Comparison of ENCODE assay signal across 8 cellular contexts in the genomic region with DNA sequence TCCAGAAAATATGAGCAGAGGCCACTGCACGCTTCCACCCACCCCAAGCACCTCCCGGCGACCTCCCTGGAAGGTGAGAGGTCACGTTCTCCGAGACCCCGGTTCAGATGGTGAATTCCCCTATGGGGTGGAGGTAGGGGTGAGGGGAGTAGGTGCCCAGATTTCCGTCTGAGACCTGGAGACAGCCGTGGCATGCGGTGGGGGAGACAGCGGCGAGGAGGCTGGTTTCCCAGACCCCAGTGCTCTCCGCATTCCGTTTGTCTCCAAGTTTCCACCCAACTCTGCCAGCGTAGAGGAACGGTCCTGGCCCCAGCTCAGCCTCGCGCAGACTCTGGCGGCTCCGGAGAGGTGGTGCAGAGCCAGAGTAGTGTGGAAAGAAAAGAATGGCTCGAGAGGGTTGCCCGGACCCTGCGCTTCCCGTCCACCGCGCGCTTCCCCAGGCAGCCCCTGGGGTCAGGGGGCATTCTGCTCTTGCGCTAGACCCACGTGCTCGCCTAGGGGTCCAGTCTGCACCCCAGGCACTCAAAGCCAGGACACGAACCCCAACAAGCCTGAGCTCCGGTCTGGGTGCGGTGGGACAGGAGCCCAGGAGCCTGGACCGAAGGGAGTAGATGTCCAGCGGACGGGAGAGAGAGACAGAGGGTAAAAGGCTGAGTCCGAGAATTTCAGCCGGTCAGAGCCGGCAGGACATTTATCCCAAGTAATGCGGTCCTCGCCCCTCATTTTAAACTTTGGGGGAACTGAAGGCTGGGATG. TPM values are rescaled to one million over a fixed set of nuclear protein-coding genes. Genes with fewer than 3 reads are reported as not detected.
DNase-seq lines count a peak whose midpoint lies in the region; ATAC-seq and TF ChIP-seq lines count a peak whose summit lies in the region.

No MANE protein-coding gene starts in this region.

- H3K27me3 Mint-ChIP-seq in activated T-cell treated with anti-CD3 and anti-CD28 coated beads, Interleukin-2, amount 50 U/mL, for 24 hours, result peaks cover 95% of the 10 kb centered on the region
- peaks cover 97% of the 10 kb centered on the region for H3K27me3 Mint-ChIP-seq in WTC11 (ENCODE audit: low read depth)
- H3K27me3 Mint-ChIP-seq in nephron (ENCODE audit: low read depth), result peaks cover 65% of the 10 kb centered on the region

- H3K9me3 Mint-ChIP-seq in activated T-cell treated with anti-CD3 and anti-CD28 coated beads, Interleukin-2, amount 50 U/mL, for 24 hours, result no peaks in the 10 kb centered on the region
- H3K9me3 Mint-ChIP-seq in WTC11 (no peaks in the 10 kb centered on the region), nephron (no peaks in the 10 kb centered on the region)

- no peak overlapping the region for H3K27ac Mint-ChIP-seq in activated T-cell treated with anti-CD3 and anti-CD28 coated beads, Interleukin-2, amount 50 U/mL, for 24 hours
- no peak overlapping the region for H3K27ac Mint-ChIP-seq in WTC11
- peak overlapping the region; percentile 97 to 98 (median 98) for H3K27ac Mint-ChIP-seq in nephron

- TF ChIP-seq CTCF in WTC11 (IDR thresholded peaks at IDR 0.05) (no peak), fibroblast of villous mesenchyme (IDR thresholded peaks at IDR 0.05; ENCODE audit: insufficient read depth, low read depth, low read length) (peak; percentile 31), nephron (IDR thresholded peaks at IDR 0.05; ENCODE audit: unreplicated experiment in 3 of 3) (peak in 2 of 3 experiments; percentile 21 to 23)

- ATAC-seq in WTC11 (peak; percentile 59), HG03025 (IDR thresholded peaks at IDR 0.05; ENCODE audit: low FRiP score, unreplicated experiment) (no peak)

- no peaks in the 10 kb centered on the region for H3K36me3 Mint-ChIP-seq in activated T-cell treated with anti-CD3 and anti-CD28 coated beads, Interleukin-2, amount 50 U/mL, for 24 hours (ENCODE audit: low read depth)
- H3K36me3 Mint-ChIP-seq in WTC11 (no peaks in the 10 kb centered on the region), nephron (ENCODE audit: low read depth) (peaks cover 3% of the 10 kb centered on the region)

- peak overlapping the region; percentile 71 for H3K4me3 ChIP-seq in fibroblast of villous mesenchyme (ENCODE audit: low read depth, low read length)

- POLR2A ChIA-PET in WTC11 (lab: Charles Lee), result no interaction called here

- CTCF ChIA-PET in WTC11 (lab: Charles Lee), result interaction anchor here (0.6 to 8.2 kb wide), 12 partner anchors 11 to 242 kb away, joined by 3 to 148 read pairs (median 3); no protein-coding TSS in a partner anchor

- peaks cover 32% of the 10 kb centered on the region for H3K4me1 Mint-ChIP-seq in activated T-cell treated with anti-CD3 and anti-CD28 coated beads, Interleukin-2, amount 50 U/mL, for 24 hours (ENCODE audit: low read depth)
- H3K4me1 Mint-ChIP-seq in WTC11, result peaks cover 20% of the 10 kb centered on the region
- H3K4me1 Mint-ChIP-seq in nephron, result peaks cover 61% of the 10 kb centered on the region

- H3K4me3 Mint-ChIP-seq in activated T-cell treated with anti-CD3 and anti-CD28 coated beads, Interleukin-2, amount 50 U/mL, for 24 hours, result peak overlapping the region; percentile 75
- H3K4me3 Mint-ChIP-seq in WTC11 (peak overlapping the region; percentile 86), nephron (peak overlapping the region; percentile 91 to 97 (median 95))

- DNase-seq in activated T-cell treated with anti-CD3 and anti-CD28 coated beads, Interleukin-2, amount 50 U/mL, for 24 hours, result no peak
- no peak for DNase-seq in activated T-cell treated with anti-CD3 and anti-CD28 coated beads, Interleukin-2, amount 50 U/mL, for 48 hours
- DNase-seq in WTC11 (ENCODE audit: low spot score), result peak; percentile 64
- peak; percentile 59 for DNase-seq in fibroblast of villous mesenchyme (ENCODE audit: low read depth)
- no peak for DNase-seq in GM19240 (ENCODE audit: insufficient read length, low spot score)
- no peak for DNase-seq in T1000 (lab: John Stamatoyannopoulos, UW)

TF ChIP-seq in WTC11, 78 proteins besides CTCF, POLR2A, EP300 and RAD21:
- no peak for TF ChIP-seq EMX1 (CRISPR knock-in tag; IDR thresholded peaks at IDR 0.05)
- no peak for TF ChIP-seq SP1 (CRISPR knock-in tag; conservative IDR thresholded peaks at IDR 0.05)
- no peak for TF ChIP-seq ZNF425 (CRISPR knock-in tag; conservative IDR thresholded peaks at IDR 0.05)
- TF ChIP-seq TEAD4 (CRISPR knock-in tag; IDR thresholded peaks at IDR 0.05), result no peak
- TF ChIP-seq, protein P1, sequence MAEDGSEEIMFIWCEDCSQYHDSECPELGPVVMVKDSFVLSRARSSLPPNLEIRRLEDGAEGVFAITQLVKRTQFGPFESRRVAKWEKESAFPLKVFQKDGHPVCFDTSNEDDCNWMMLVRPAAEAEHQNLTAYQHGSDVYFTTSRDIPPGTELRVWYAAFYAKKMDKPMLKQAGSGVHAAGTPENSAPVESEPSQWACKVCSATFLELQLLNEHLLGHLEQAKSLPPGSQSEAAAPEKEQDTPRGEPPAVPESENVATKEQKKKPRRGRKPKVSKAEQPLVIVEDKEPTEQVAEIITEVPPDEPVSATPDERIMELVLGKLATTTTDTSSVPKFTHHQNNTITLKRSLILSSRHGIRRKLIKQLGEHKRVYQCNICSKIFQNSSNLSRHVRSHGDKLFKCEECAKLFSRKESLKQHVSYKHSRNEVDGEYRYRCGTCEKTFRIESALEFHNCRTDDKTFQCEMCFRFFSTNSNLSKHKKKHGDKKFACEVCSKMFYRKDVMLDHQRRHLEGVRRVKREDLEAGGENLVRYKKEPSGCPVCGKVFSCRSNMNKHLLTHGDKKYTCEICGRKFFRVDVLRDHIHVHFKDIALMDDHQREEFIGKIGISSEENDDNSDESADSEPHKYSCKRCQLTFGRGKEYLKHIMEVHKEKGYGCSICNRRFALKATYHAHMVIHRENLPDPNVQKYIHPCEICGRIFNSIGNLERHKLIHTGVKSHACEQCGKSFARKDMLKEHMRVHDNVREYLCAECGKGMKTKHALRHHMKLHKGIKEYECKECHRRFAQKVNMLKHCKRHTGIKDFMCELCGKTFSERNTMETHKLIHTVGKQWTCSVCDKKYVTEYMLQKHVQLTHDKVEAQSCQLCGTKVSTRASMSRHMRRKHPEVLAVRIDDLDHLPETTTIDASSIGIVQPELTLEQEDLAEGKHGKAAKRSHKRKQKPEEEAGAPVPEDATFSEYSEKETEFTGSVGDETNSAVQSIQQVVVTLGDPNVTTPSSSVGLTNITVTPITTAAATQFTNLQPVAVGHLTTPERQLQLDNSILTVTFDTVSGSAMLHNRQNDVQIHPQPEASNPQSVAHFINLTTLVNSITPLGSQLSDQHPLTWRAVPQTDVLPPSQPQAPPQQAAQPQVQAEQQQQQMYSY (CRISPR knock-in tag; IDR thresholded peaks at IDR 0.05), result 0 out of 2 replicates have a peak, but pooled peaks have one; percentile 23
- TF ChIP-seq FOXP1 (CRISPR knock-in tag; IDR thresholded peaks at IDR 0.05; ENCODE audit: borderline replicate concordance), result 0 out of 2 replicates have a peak, but pooled peaks have one; percentile 37
- no peak for TF ChIP-seq ZNF138 (CRISPR knock-in tag; conservative IDR thresholded peaks at IDR 0.05)
- no peak for TF ChIP-seq CREB1 (CRISPR knock-in tag; IDR thresholded peaks at IDR 0.05)
- TF ChIP-seq TP53 (CRISPR knock-in tag; IDR thresholded peaks at IDR 0.05), result no peak
- TF ChIP-seq, protein P2, sequence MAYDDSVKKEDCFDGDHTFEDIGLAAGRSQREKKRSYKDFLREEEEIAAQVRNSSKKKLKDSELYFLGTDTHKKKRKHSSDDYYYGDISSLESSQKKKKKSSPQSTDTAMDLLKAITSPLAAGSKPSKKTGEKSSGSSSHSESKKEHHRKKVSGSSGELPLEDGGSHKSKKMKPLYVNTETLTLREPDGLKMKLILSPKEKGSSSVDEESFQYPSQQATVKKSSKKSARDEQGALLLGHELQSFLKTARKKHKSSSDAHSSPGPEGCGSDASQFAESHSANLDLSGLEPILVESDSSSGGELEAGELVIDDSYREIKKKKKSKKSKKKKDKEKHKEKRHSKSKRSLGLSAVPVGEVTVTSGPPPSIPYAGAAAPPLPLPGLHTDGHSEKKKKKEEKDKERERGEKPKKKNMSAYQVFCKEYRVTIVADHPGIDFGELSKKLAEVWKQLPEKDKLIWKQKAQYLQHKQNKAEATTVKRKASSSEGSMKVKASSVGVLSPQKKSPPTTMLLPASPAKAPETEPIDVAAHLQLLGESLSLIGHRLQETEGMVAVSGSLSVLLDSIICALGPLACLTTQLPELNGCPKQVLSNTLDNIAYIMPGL (CRISPR knock-in tag; IDR thresholded peaks at IDR 0.05), result peak; percentile 20; the same call in 1 of the 2 replicates
TF ChIP-seq in WTC11: peak in this region for 3.

RNA-seq across cellular contexts. Expression of gene PMP22, which starts 3.9 kb away (rescaled TPM):
- 1.5 to 3.0 TPM (median 1.9 TPM) in 3 replicates for total RNA-seq in WTC11 (2021)
- 23.2 and 38.0 TPM in 2 replicates for total RNA-seq in fibroblast of villous mesenchyme

Comparison
In these comparisons a context has a peak if more than half of its experiments do, and no peak if none do; other contexts are left out.
1. DNase-seq: peak in WTC11 (single experiment) and fibroblast of villous mesenchyme (single experiment); none in activated T-cell treated with anti-CD3 and anti-CD28 coated beads, Interleukin-2, amount 50 U/mL, for 24 hours (single experiment), activated T-cell treated with anti-CD3 and anti-CD28 coated beads, Interleukin-2, amount 50 U/mL, for 48 hours (0 of 2), GM19240 (single experiment) and T1000 (single experiment).
2. H3K27ac Mint-ChIP-seq: peak in nephron (3 of 3); none in activated T-cell treated with anti-CD3 and anti-CD28 coated beads, Interleukin-2, amount 50 U/mL, for 24 hours (single experiment) and WTC11 (single experiment).
3. Peak in every context shown above with its lines, with median percentiles within 50 percentile points of each other: H3K4me3 Mint-ChIP-seq.